ENCODE assay signal across 1 cellular context in the genomic region with DNA sequence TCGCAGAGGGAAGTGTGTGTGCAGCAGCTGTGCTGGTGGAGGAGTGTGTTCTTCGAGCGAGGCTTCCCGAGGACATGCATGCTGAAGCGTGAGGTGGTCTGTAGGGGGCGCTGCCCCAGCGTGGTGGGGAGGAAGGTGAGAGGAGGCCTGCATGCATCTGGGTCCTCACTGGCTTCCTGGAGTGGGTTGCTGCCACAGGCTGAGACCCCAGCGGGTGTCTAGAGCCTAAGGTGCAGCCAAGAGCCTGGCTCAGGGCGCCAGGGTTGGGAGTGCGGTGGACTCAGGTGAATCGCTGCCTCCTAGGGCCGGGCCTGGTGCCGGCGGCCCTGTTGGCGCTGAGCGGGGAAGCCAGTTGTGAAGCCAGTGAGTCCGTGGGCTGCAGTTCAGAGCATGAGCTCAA.
TF ChIP-seq lines count a peak whose summit lies in the region.

No MANE protein-coding gene starts in this region.

TF ChIP-seq in GM12878, 131 proteins besides CTCF, POLR2A, EP300 and RAD21:
- TF ChIP-seq MEF2B (IDR thresholded peaks at IDR 0.05; ENCODE audit: partially characterized antibody, poor library complexity, severe bottlenecking) (no peak), FOXK2 (IDR thresholded peaks at IDR 0.05) (no peak), SRF (IDR thresholded peaks at IDR 0.05; ENCODE audit: low read depth in 2 of 2, low read length in 2 of 2) (no peak), ZNF217 (IDR thresholded peaks at IDR 0.05) (no peak)
